In the genomic region with DNA sequence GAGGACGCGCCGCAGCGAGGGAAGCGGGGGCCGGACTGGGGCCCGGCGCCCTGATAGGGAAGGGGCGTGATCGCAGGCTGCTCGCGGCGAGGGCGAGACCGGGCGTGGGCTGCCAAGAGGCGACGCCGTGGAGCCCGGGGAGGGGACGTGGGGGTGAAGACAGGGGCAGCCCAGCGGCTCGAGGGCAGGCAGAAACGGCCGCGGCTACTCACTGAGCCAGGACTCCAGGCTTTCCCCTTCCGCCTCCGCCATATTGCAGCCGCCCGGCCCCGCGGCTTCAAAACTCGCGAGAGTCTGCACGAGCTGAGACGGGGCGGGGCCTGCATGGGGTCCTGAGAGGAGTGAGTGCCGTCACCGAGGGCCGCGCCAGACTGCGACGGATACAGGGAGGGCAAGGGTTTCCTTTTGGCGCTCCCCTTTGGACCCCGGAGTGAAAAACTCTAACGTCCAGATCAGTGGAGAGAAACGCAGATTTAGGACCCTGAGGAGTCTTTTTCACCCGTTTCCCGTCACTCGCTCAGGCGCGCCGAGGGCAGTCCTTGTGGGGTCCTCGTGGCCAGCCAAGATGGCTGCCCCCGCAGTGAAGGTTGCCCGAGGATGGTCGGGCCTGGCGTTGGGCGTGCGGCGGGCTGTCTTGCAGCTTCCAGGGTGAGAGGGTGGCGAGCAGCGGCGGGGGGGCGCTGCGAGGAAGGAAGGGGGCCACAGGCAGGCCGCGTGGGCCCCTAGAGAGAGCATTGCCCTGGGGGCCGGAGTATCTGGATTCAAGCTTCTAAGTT, we compare ENCODE assay signal across 8 cellular contexts. TPM values are rescaled to one million over a fixed set of nuclear protein-coding genes. Genes with fewer than 3 reads are reported as not detected.
A peak's percentile ranks its signal among the peaks of the same experiment; 100 is the strongest.
DNase-seq lines count a peak whose midpoint lies in the region; ATAC-seq, FAIRE-seq and TF ChIP-seq lines count a peak whose summit lies in the region.

A gene with protein sequence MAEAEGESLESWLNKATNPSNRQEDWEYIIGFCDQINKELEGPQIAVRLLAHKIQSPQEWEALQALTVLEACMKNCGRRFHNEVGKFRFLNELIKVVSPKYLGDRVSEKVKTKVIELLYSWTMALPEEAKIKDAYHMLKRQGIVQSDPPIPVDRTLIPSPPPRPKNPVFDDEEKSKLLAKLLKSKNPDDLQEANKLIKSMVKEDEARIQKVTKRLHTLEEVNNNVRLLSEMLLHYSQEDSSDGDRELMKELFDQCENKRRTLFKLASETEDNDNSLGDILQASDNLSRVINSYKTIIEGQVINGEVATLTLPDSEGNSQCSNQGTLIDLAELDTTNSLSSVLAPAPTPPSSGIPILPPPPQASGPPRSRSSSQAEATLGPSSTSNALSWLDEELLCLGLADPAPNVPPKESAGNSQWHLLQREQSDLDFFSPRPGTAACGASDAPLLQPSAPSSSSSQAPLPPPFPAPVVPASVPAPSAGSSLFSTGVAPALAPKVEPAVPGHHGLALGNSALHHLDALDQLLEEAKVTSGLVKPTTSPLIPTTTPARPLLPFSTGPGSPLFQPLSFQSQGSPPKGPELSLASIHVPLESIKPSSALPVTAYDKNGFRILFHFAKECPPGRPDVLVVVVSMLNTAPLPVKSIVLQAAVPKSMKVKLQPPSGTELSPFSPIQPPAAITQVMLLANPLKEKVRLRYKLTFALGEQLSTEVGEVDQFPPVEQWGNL (minus strand): TSS at position 271 of the 776 bp plus-strand sequence. CDS start 19 bp downstream, at position 252.
A gene (plus strand): TSS at position 544 of the 776 bp plus-strand sequence. CDS start 22 bp downstream, at position 566.

- H3K27me3 ChIP-seq in keratinocyte (ENCODE audit: control insufficient read depth, extremely low read depth, insufficient read depth, low read length): no peaks in the 10 kb centered on the region

- H3K36me3 ChIP-seq in keratinocyte (ENCODE audit: control insufficient read depth in 2 of 2, extremely low read depth in 1 of 2, insufficient read depth in 2 of 2, low read length in 2 of 2): peaks cover 14 to 15% of the 10 kb centered on the region in 2 experiments

- H3K4me3 ChIP-seq in keratinocyte (ENCODE audit: control insufficient read depth in 2 of 3, extremely low read depth in 1 of 3, insufficient read depth in 2 of 3, low read depth in 1 of 3, low read length in 3 of 3): peak within 1 kb of the TSS; percentile 77 to 97 (median 96)

- no peak for FAIRE-seq in keratinocyte (lab: Jason Lieb, UNC)

- peak; percentile 96 for DNase-seq in AG08395 (ENCODE audit: low spot score)
- peak; percentile 92 to 96 for DNase-seq in NCI-H446 (lab: John Stamatoyannopoulos, UW)
- DNase-seq in activated CD4-positive, CD25-positive, alpha-beta regulatory T cell treated with anti-CD3 and anti-CD28 coated beads, Interleukin-2, amount 50 U/mL, for 16 hours (ENCODE audit: low read depth, low spot score): peak; percentile 93
- peak; percentile 96 for DNase-seq in central memory CD4-positive, alpha-beta T cell
- peak; percentile 52 for DNase-seq in keratinocyte (ENCODE audit: low read depth, low spot score)
- peak; percentile 91 to 92 for DNase-seq in stimulated activated CD4-positive, alpha-beta T cell treated with anti-CD3 and anti-CD28 coated beads, Interleukin-15, amount 100 ng/mL, for 1 hour (ENCODE audit: low read depth in 1 of 2, low spot score in 1 of 2)

- H3K9me1 ChIP-seq in keratinocyte (ENCODE audit: control insufficient read depth, extremely low read depth, insufficient read depth, low read length): no peaks in the 10 kb centered on the region

- peak within 1 kb of the TSS; percentile 94 for H2AFZ ChIP-seq in keratinocyte (ENCODE audit: control insufficient read depth, low read length)

- no peaks in the 10 kb centered on the region for H3K9me3 ChIP-seq in keratinocyte (ENCODE audit: control insufficient read depth, low read depth, low read length)

- peak within 1 kb of the TSS; percentile 99 for H3K27ac ChIP-seq in keratinocyte (ENCODE audit: control insufficient read depth, insufficient read depth, low read length)

- ATAC-seq in GM19035 (IDR thresholded peaks at IDR 0.05; ENCODE audit: unreplicated experiment) (peak; percentile 90), HG03354 (IDR thresholded peaks at IDR 0.05; ENCODE audit: poor library complexity, severe bottlenecking, unreplicated experiment) (peak; percentile 91)

- peaks cover 55% of the 10 kb centered on the region for H3K79me2 ChIP-seq in keratinocyte (ENCODE audit: control insufficient read depth, insufficient read depth, low read length)

- no peaks in the 10 kb centered on the region for H4K20me1 ChIP-seq in keratinocyte (ENCODE audit: control insufficient read depth, extremely low read depth, insufficient read depth, low read length)

- TF ChIP-seq CTCF in keratinocyte (optimal IDR thresholded peaks at IDR 0.05 in 1 of 3, IDR thresholded peaks at IDR 0.05 in 1 of 3, conservative IDR thresholded peaks at IDR 0.05 in 1 of 3; ENCODE audit: extremely low read depth in 1 of 3, insufficient read depth in 2 of 3, low read length in 3 of 3): no peak

- peak within 1 kb of the TSS; percentile 100 for H3K9ac ChIP-seq in keratinocyte (ENCODE audit: control insufficient read depth, extremely low read depth, insufficient read depth, low read length)

- peaks cover 13% of the 10 kb centered on the region for H3K4me1 ChIP-seq in keratinocyte (ENCODE audit: control insufficient read depth, extremely low read depth, insufficient read depth, low read length)

- dilution Hi-C loops in keratinocyte (cut with MboI; ENCODE audit: extremely low pct_ligation_motif_present, low sequenced_read_pairs): no loop called here

- H3K4me2 ChIP-seq in keratinocyte (ENCODE audit: control insufficient read depth, extremely low read depth, insufficient read depth, low read depth, low read length): peak within 1 kb of the TSS; percentile 89

RNA-seq across cellular contexts. Expression of the first gene that starts in this region (rescaled TPM):
- 22.3 to 25.2 TPM (median 22.7 TPM) in 3 replicates for polyA plus RNA-seq in keratinocyte
- polyA plus RNA-seq in keratinocyte (2011; ENCODE audit: low read depth): 29.9 TPM
- polyA plus RNA-seq in keratinocyte (2011; cell fraction: cytosol; rRNA removed): 11.7 and 13.3 TPM in 2 replicates
- polyA plus RNA-seq in keratinocyte (2011; cell fraction: nucleus; rRNA removed): 72.2 and 73.0 TPM in 2 replicates
- polyA plus RNA-seq in keratinocyte (2012; ENCODE audit: low replicate concordance): 18.8 and 21.2 TPM in 2 replicates
- 26.4 to 47.8 TPM (median 31.0 TPM) in 3 replicates for polyA minus RNA-seq in keratinocyte
- 19.8 TPM for polyA minus RNA-seq in keratinocyte (2011; cell fraction: cytosol; rRNA and poly(A)+ RNA removed)
- 23.3 and 29.6 TPM in 2 replicates for polyA minus RNA-seq in keratinocyte (2011; cell fraction: nucleus; rRNA and poly(A)+ RNA removed)

RNA-seq across cellular contexts. Expression of the second gene that starts in this region (rescaled TPM):
- polyA plus RNA-seq in keratinocyte: 62.8 to 79.0 TPM (median 71.5 TPM) in 3 replicates
- polyA plus RNA-seq in keratinocyte (2011; ENCODE audit: low read depth): 29.4 TPM
- polyA plus RNA-seq in keratinocyte (2011; cell fraction: cytosol; rRNA removed): 62.7 and 69.3 TPM in 2 replicates
- polyA plus RNA-seq in keratinocyte (2011; cell fraction: nucleus; rRNA removed): 42.5 and 43.2 TPM in 2 replicates
- polyA plus RNA-seq in keratinocyte (2012; ENCODE audit: low replicate concordance): 42.6 and 61.5 TPM in 2 replicates
- polyA minus RNA-seq in keratinocyte: 33.0 to 46.9 TPM (median 39.6 TPM) in 3 replicates
- polyA minus RNA-seq in keratinocyte (2011; cell fraction: cytosol; rRNA and poly(A)+ RNA removed): 31.5 TPM
- polyA minus RNA-seq in keratinocyte (2011; cell fraction: nucleus; rRNA and poly(A)+ RNA removed): 9.9 and 12.6 TPM in 2 replicates

Comparison
In these comparisons a context has a peak if more than half of its experiments do, and no peak if none do; other contexts are left out.
1. Peak in every context shown above with its lines: DNase-seq, ATAC-seq, H3K4me3 ChIP-seq and H3K27ac ChIP-seq.